9 cellular contexts compared by ENCODE assay signal in genomic region chr3:46214751-46215352, GRCh38. TPM values are rescaled to one million over a fixed set of nuclear protein-coding genes. Genes with fewer than 3 reads are reported as not detected.
DNase-seq lines count a peak whose midpoint lies in the region; ATAC-seq, FAIRE-seq and TF ChIP-seq lines count a peak whose summit lies in the region.
"Had no signal": no experiment of that assay in that cellular context is flagged by ENCODE, and none has a peak within 500 bp of the region (broad histone marks: within the 10 kb centered on the region; RNA-seq: fewer than 3 reads in every experiment).

No MANE protein-coding gene starts in this region.

- intact Hi-C loops in activated CD4-positive, alpha-beta T cell treated with anti-CD3 and anti-CD28 coated beads, Interleukin-2, amount 10 ng/mL, durations not matched to agents 24 days and 14 days (cut with micrococcal nuclease): loop anchor here (10.0 kb wide), 1 partner anchor 50 kb away; no protein-coding TSS in a partner anchor
- intact Hi-C loops in spleen (cut with DNase I; ENCODE audit: low total_unique reads): no loop called here

- no peak overlapping the region for H3K4me3 Mint-ChIP-seq in activated CD4-positive, alpha-beta T cell treated with anti-CD3 and anti-CD28 coated beads, Interleukin-2, amount 10 ng/mL, durations not matched to agents 24 days and 14 days

- DNase-seq in activated CD4-positive, alpha-beta T cell treated with anti-CD3 and anti-CD28 coated beads, Interleukin-2, amount 10 ng/mL, durations not matched to agents 24 days and 14 days: peak; percentile 71
- DNase-seq in activated CD4-positive, alpha-beta T cell treated with anti-CD3 and anti-CD28 coated beads, Interleukin-2, amount 50 U/mL, for 4 hours: no peak
- DNase-seq in NCI-H187 treated with DMSO at 0.1 percent for 48 hours (lab: John Stamatoyannopoulos, UW): peak; percentile 68
- no peak for DNase-seq in bronchial epithelial cell (ENCODE audit: low read depth)
- DNase-seq in spleen: no peak
- no peak for DNase-seq in nucleus accumbens (lab: John Stamatoyannopoulos, UW)
- DNase-seq in ureter (ENCODE audit: low spot score): no peak
- DNase-seq: activated CD4-positive, alpha-beta T cell treated with anti-CD3 and anti-CD28 coated beads for 4 hours had no signal

- ATAC-seq in GM21390 (IDR thresholded peaks at IDR 0.05; ENCODE audit: unreplicated experiment): no peak

- 85 to 100% (median 100%) methylated on average over 1 of the region's 1 CpG for WGBS in spleen, 5 donors

- peaks cover 19% of the 10 kb centered on the region for H3K27me3 Mint-ChIP-seq in activated CD4-positive, alpha-beta T cell treated with anti-CD3 and anti-CD28 coated beads, Interleukin-2, amount 10 ng/mL, durations not matched to agents 24 days and 14 days

- no peak overlapping the region for H3K27ac ChIP-seq in spleen

- no peak for TF ChIP-seq POLR2A in spleen (IDR thresholded peaks at IDR 0.05)

- H3K36me3 ChIP-seq in bronchial epithelial cell (ENCODE audit: control insufficient read depth, insufficient read depth, low read length) (no peaks in the 10 kb centered on the region), spleen (no peaks in the 10 kb centered on the region)

- H3K4me1 Mint-ChIP-seq in activated CD4-positive, alpha-beta T cell treated with anti-CD3 and anti-CD28 coated beads, Interleukin-2, amount 10 ng/mL, durations not matched to agents 24 days and 14 days: peaks cover 30% of the 10 kb centered on the region

- peaks cover 0 to 4% (median 0%) of the 10 kb centered on the region in 8 donors for H3K9me3 ChIP-seq in spleen

- no peak overlapping the region for H3K27ac Mint-ChIP-seq in activated CD4-positive, alpha-beta T cell treated with anti-CD3 and anti-CD28 coated beads, Interleukin-2, amount 10 ng/mL, durations not matched to agents 24 days and 14 days

- TF ChIP-seq CTCF in bronchial epithelial cell (IDR thresholded peaks at IDR 0.05; ENCODE audit: insufficient read depth, low read length, severe bottlenecking) (peak; percentile 53), spleen (IDR thresholded peaks at IDR 0.05 in 8 of 11, conservative IDR thresholded peaks at IDR 0.05 in 3 of 11) (peak in 7 of 11 experiments; percentile 9 to 48 (median 19))

- peaks cover 23% of the 10 kb centered on the region for H3K9me3 Mint-ChIP-seq in activated CD4-positive, alpha-beta T cell treated with anti-CD3 and anti-CD28 coated beads, Interleukin-2, amount 10 ng/mL, durations not matched to agents 24 days and 14 days

- H3K27me3 ChIP-seq in bronchial epithelial cell (ENCODE audit: control insufficient read depth, insufficient read depth, low read length): peaks cover 7% of the 10 kb centered on the region
- H3K27me3 ChIP-seq in spleen (replicated peaks in 1 of 7): no peaks in the 10 kb centered on the region

- peaks cover 0 to 32% (median 8%) of the 10 kb centered on the region in 6 donors for H3K4me1 ChIP-seq in spleen

- H3K4me3 ChIP-seq in bronchial epithelial cell (ENCODE audit: low read depth, low read length) (no peak overlapping the region), spleen (no peak overlapping the region)

- FAIRE-seq in bronchial epithelial cell (lab: Jason Lieb, UNC): peak; percentile 86

- peaks cover 5% of the 10 kb centered on the region for H3K36me3 Mint-ChIP-seq in activated CD4-positive, alpha-beta T cell treated with anti-CD3 and anti-CD28 coated beads, Interleukin-2, amount 10 ng/mL, durations not matched to agents 24 days and 14 days (ENCODE audit: low read depth)

RNA-seq across cellular contexts. Expression of gene CCR1, which starts 6.7 kb away (rescaled TPM):
- total RNA-seq in activated CD4-positive, alpha-beta T cell treated with anti-CD3 and anti-CD28 coated beads, Interleukin-2, amount 10 ng/mL, durations not matched to agents 24 days and 14 days: 5.9 and 6.7 TPM in 2 replicates
- total RNA-seq in bronchial epithelial cell (not detected in 2 replicates), spleen (10 to 100 TPM; 52.6 to 94.5 (median 58.1) TPM), ureter (4.3 TPM)
- polyA plus RNA-seq in spleen: 10 to 100 TPM in 1 of 3 donors, 1 to 10 TPM in 2; 8.8 to 11.4 (median 9.7) TPM

RNA-seq across cellular contexts. Expression of gene CCR3, which starts 27.4 kb away (rescaled TPM):
- not detected in 2 replicates for total RNA-seq in activated CD4-positive, alpha-beta T cell treated with anti-CD3 and anti-CD28 coated beads, Interleukin-2, amount 10 ng/mL, durations not matched to agents 24 days and 14 days
- under 0.01 TPM in 1 of 2 replicates, not detected in the other for total RNA-seq in bronchial epithelial cell
- total RNA-seq in spleen: 1 to 10 TPM in 3 of 7 donors, under 1 TPM in 4; 0.52 to 1.7 (median 0.60) TPM
- polyA plus RNA-seq in spleen: under 1 TPM; 0.10 to 0.28 (median 0.17) TPM
- not detected for total RNA-seq in ureter

Comparison
In these comparisons a context has a peak if more than half of its experiments do, and no peak if none do; other contexts are left out.
1. DNase-seq: peak in activated CD4-positive, alpha-beta T cell treated with anti-CD3 and anti-CD28 coated beads, Interleukin-2, amount 10 ng/mL, durations not matched to agents 24 days and 14 days (single experiment) and NCI-H187 treated with DMSO at 0.1 percent for 48 hours (single experiment); none in activated CD4-positive, alpha-beta T cell treated with anti-CD3 and anti-CD28 coated beads, Interleukin-2, amount 50 U/mL, for 4 hours (0 of 2), bronchial epithelial cell (single experiment), spleen (single experiment), nucleus accumbens (0 of 56) and ureter (single experiment).